9 cellular contexts compared by ENCODE assay signal in genomic region chr10:103916901-103917300, GRCh38. TPM values are rescaled to one million over a fixed set of nuclear protein-coding genes. Genes with fewer than 3 reads are reported as not detected.
DNase-seq lines count a peak whose midpoint lies in the region; ATAC-seq, FAIRE-seq and TF ChIP-seq lines count a peak whose summit lies in the region.
"Had no signal": no experiment of that assay in that cellular context is flagged by ENCODE, and none has a peak within 500 bp of the region (broad histone marks: within the 10 kb centered on the region; RNA-seq: fewer than 3 reads in every experiment).

No MANE protein-coding gene starts in this region.

- H4K20me1 ChIP-seq in astrocyte (ENCODE audit: insufficient read depth, low read length) = no peaks in the 10 kb centered on the region

- H2AFZ ChIP-seq in astrocyte (ENCODE audit: low read depth, low read length) = no peak overlapping the region

- H3K79me2 ChIP-seq in astrocyte (ENCODE audit: insufficient read depth, low read length) = peaks cover 39% of the 10 kb centered on the region

- WGBS in transverse colon (ENCODE audit: low coverage in 1 of 2), 2 donors = 0 to 33% methylated on average over 2 of the region's 2 CpGs

- H3K27me3 Mint-ChIP-seq in activated naive CD4-positive, alpha-beta T cell treated with anti-CD3 and anti-CD28 coated beads for 36 hours (ENCODE audit: low read depth) = no peaks in the 10 kb centered on the region
- H3K27me3 Mint-ChIP-seq in astrocyte (ENCODE audit: low read depth, unreplicated experiment) = no peaks in the 10 kb centered on the region

- H3K27ac ChIP-seq in astrocyte (ENCODE audit: low read depth, low read length) (no peak overlapping the region), lower lobe of right lung (peak overlapping the region; percentile 97), transverse colon (peak overlapping the region; percentile 90 to 99 (median 96))

- TF ChIP-seq EP300 in transverse colon (IDR thresholded peaks at IDR 0.05; ENCODE audit: low read depth) = no peak

- TF ChIP-seq POLR2A in transverse colon (IDR thresholded peaks at IDR 0.05) = no peak

- CTCF ChIA-PET in activated naive CD4-positive, alpha-beta T cell treated with anti-CD3 and anti-CD28 coated beads for 36 hours (lab: Charles Lee) = interaction anchor here (1.1 to 1.4 kb wide), 3 partner anchors 9 to 27 kb away, joined by 3 to 4 read pairs (median 3); no protein-coding TSS in a partner anchor

- H3K4me2 ChIP-seq in astrocyte (ENCODE audit: low read length) = peak overlapping the region; percentile 92

- H3K36me3 Mint-ChIP-seq in activated naive CD4-positive, alpha-beta T cell treated with anti-CD3 and anti-CD28 coated beads for 36 hours (ENCODE audit: low read depth) = peaks cover 19% of the 10 kb centered on the region
- no peaks in the 10 kb centered on the region for H3K36me3 Mint-ChIP-seq in astrocyte (ENCODE audit: low read depth, unreplicated experiment)

- FAIRE-seq in astrocyte (lab: Jason Lieb, UNC) = no peak

- no peak for DNase-seq in activated naive CD4-positive, alpha-beta T cell treated with anti-CD3 and anti-CD28 coated beads for 36 hours
- DNase-seq in activated naive CD4-positive, alpha-beta T cell treated with Interleukin-2 at 50 U/mL for 16 hours = no peak
- no peak for DNase-seq in astrocyte (ENCODE audit: low read depth)
- no peak for DNase-seq in lower lobe of right lung
- DNase-seq in transverse colon = no peak
- DNase-seq in activated gamma-delta T cell treated with Interleukin-2 at 50 U/mL for 16 hours = no peak
- no peak for DNase-seq in NCI-H1930 (lab: John Stamatoyannopoulos, UW)
- DNase-seq: DMS79 had no signal

- peak overlapping the region; percentile 89 for H3K9ac ChIP-seq in astrocyte (ENCODE audit: low read length)

- TF ChIP-seq CTCF in astrocyte (IDR thresholded peaks at IDR 0.05; ENCODE audit: insufficient read depth, low read depth, low read length) (no peak), lower lobe of right lung (IDR thresholded peaks at IDR 0.05) (no peak), transverse colon (IDR thresholded peaks at IDR 0.05) (no peak)

- H3K36me3 ChIP-seq in astrocyte (ENCODE audit: insufficient read depth, low read length) (no peaks in the 10 kb centered on the region), lower lobe of right lung (no peaks in the 10 kb centered on the region), transverse colon (no peaks in the 10 kb centered on the region)

- H3K9me3 ChIP-seq in astrocyte (ENCODE audit: insufficient read depth, low read depth, low read length) = no peaks in the 10 kb centered on the region
- H3K9me3 ChIP-seq in lower lobe of right lung = peaks cover 6% of the 10 kb centered on the region
- no peaks in the 10 kb centered on the region for H3K9me3 ChIP-seq in transverse colon

- H3K4me1 Mint-ChIP-seq in activated naive CD4-positive, alpha-beta T cell treated with anti-CD3 and anti-CD28 coated beads for 36 hours (ENCODE audit: low read depth) = peaks cover 42% of the 10 kb centered on the region
- peaks cover 18% of the 10 kb centered on the region for H3K4me1 Mint-ChIP-seq in astrocyte (ENCODE audit: low read depth, unreplicated experiment)

- no peaks in the 10 kb centered on the region for H3K27me3 ChIP-seq in astrocyte (ENCODE audit: insufficient read depth, low read length)
- no peaks in the 10 kb centered on the region for H3K27me3 ChIP-seq in lower lobe of right lung (ENCODE audit: low read depth)
- H3K27me3 ChIP-seq in transverse colon = no peaks in the 10 kb centered on the region

- peak in 1 of 2 donors; percentile 49 for ATAC-seq in lower lobe of right lung
- no peak for ATAC-seq in GM19455 (IDR thresholded peaks at IDR 0.05; ENCODE audit: unreplicated experiment)

- intact Hi-C loops in activated naive CD4-positive, alpha-beta T cell treated with anti-CD3 and anti-CD28 coated beads for 36 hours (cut with micrococcal nuclease) = loop anchor here (5.0 kb wide), 1 partner anchor 435 kb away; the partner anchor contains the start of gene CFAP58
- intact Hi-C loops in lower lobe of right lung (cut with DNase I) = no loop called here
- intact Hi-C loops in transverse colon (cut with DNase I; ENCODE audit: low total_unique reads) = no loop called here

- in situ Hi-C loops in transverse colon (cut with MboI; ENCODE audit: low pct_ligation_motif_present in 1 of 4, low pct_unique_long_range_greater_than_20kb in 1 of 4, low sequenced_read_pairs in 3 of 4) = loop anchor here in 1 of 4 donors (10.0 kb wide), 2 partner anchors 48 to 208 kb away; partner anchors contain the start of genes SFR1 and SLK

- peak overlapping the region; percentile 94 for H3K27ac Mint-ChIP-seq in activated naive CD4-positive, alpha-beta T cell treated with anti-CD3 and anti-CD28 coated beads for 36 hours
- H3K27ac Mint-ChIP-seq in astrocyte (ENCODE audit: unreplicated experiment) = no peak overlapping the region

- H3K4me1 ChIP-seq in astrocyte (ENCODE audit: insufficient read depth, low read length) (peaks cover 27% of the 10 kb centered on the region), lower lobe of right lung (peaks cover 51% of the 10 kb centered on the region), transverse colon (peaks cover 9 to 43% (median 30%) of the 10 kb centered on the region in 4 donors)

- H3K4me3 ChIP-seq in astrocyte (ENCODE audit: insufficient read depth, low read depth, low read length) (peak overlapping the region; percentile 85), lower lobe of right lung (peak overlapping the region; percentile 71), transverse colon (peak overlapping the region in 3 of 4 donors; percentile 45 to 73 (median 51))

- peaks cover 8% of the 10 kb centered on the region for H3K9me3 Mint-ChIP-seq in activated naive CD4-positive, alpha-beta T cell treated with anti-CD3 and anti-CD28 coated beads for 36 hours
- peaks cover 3% of the 10 kb centered on the region for H3K9me3 Mint-ChIP-seq in astrocyte (ENCODE audit: unreplicated experiment)

- peak overlapping the region; percentile 89 for H3K4me3 Mint-ChIP-seq in activated naive CD4-positive, alpha-beta T cell treated with anti-CD3 and anti-CD28 coated beads for 36 hours
- H3K4me3 Mint-ChIP-seq in astrocyte (ENCODE audit: unreplicated experiment) = peak overlapping the region; percentile 90

RNA-seq across cellular contexts. Expression of gene STN1, which starts 1.1 kb away (rescaled TPM):
- total RNA-seq in activated naive CD4-positive, alpha-beta T cell treated with anti-CD3 and anti-CD28 coated beads for 36 hours = 10 to 100 TPM; 53.3 to 54.8 TPM
- total RNA-seq in astrocyte (17.3 and 19.9 TPM in 2 replicates), lower lobe of right lung (37.0 TPM), transverse colon (10 to 100 TPM; 20.8 to 31.8 (median 26.4) TPM)

RNA-seq across cellular contexts. Expression of gene SLK, which starts 50.0 kb away (rescaled TPM):
- total RNA-seq in activated naive CD4-positive, alpha-beta T cell treated with anti-CD3 and anti-CD28 coated beads for 36 hours = 10 to 100 TPM; 16.0 to 16.1 TPM
- 24.9 and 27.5 TPM in 2 replicates for total RNA-seq in astrocyte
- 45.5 TPM for total RNA-seq in lower lobe of right lung
- total RNA-seq in transverse colon = 10 to 100 TPM; 33.2 to 76.4 (median 55.7) TPM
